In the genomic region with DNA sequence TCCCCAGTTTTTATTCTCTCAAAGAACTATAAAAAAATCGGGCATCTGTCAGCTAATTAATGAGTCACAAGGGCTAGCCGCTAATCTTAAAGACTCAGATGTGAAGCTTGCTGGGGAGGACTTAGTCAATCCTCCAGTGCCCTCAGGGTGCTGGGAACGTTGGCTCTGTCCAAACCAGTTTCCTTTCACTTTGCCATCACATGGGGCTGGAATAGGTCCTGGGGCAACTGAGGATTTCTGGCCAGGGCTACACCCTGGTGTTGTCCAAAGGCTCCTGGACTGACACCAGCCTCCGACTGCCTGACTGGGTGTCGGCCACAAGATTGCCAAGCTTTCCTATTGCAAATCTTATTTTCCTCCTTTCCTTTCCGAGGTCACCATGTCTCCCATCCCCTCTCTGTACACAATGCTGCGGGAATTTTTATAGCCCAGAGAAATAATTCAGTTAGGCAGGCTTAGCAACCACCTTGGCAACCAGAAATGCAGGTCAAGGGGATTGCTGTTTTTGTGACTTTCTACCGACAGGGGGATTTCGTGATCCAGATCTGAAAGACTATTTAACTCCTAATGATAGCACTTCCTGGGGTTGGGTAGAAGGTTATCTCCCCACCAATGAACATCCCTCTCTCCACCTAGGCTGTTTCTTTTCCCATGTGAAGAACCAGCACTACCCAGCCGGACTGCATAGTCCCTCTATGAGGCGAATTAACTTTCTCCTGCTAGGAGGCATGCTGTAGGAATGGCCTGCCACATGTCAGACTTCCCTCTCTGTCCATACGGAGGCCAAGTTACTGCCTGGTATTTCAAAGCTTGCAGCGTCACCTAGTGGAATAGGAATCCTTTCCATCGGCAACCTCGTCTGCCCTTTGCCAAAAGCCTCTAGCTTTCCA, we compare ENCODE assay signal across 10 cellular contexts. TPM values are rescaled to one million over a fixed set of nuclear protein-coding genes. Genes with fewer than 3 reads are reported as not detected.
DNase-seq lines count a peak whose midpoint lies in the region; ATAC-seq, FAIRE-seq and TF ChIP-seq lines count a peak whose summit lies in the region.
"Had no signal": no experiment of that assay in that cellular context is flagged by ENCODE, and none has a peak within 500 bp of the region (broad histone marks: within the 10 kb centered on the region; RNA-seq: fewer than 3 reads in every experiment).

No MANE protein-coding gene starts in this region.

- H3K36me3 Mint-ChIP-seq in CD8-positive, alpha-beta T cell: peaks cover 14% of the 10 kb centered on the region
- H3K36me3 Mint-ChIP-seq in activated naive CD4-positive, alpha-beta T cell treated with anti-CD3 and anti-CD28 coated beads, Interleukin-2, amount 10 ng/mL, durations not matched to agents 7 days and 5 days: peaks cover 12% of the 10 kb centered on the region

- H3K27me3 ChIP-seq in gastroesophageal sphincter: no peaks in the 10 kb centered on the region
- H3K27me3 ChIP-seq in skeletal muscle satellite cell (ENCODE audit: control insufficient read depth, insufficient read depth, low read length): no peaks in the 10 kb centered on the region
- H3K27me3 ChIP-seq in CD8-positive, alpha-beta T cell (ENCODE audit: insufficient read depth, low read length): no peaks in the 10 kb centered on the region
- H3K27me3 ChIP-seq: upper lobe of left lung had no signal

- no peak overlapping the region for H3K27ac Mint-ChIP-seq in CD8-positive, alpha-beta T cell
- no peak overlapping the region for H3K27ac Mint-ChIP-seq in activated naive CD4-positive, alpha-beta T cell treated with anti-CD3 and anti-CD28 coated beads, Interleukin-2, amount 10 ng/mL, durations not matched to agents 7 days and 5 days
- H3K27ac Mint-ChIP-seq: immature natural killer cell had no signal

- FAIRE-seq in H54 (lab: Jason Lieb, UNC): peak; percentile 64

- H3K4me2 ChIP-seq in skeletal muscle satellite cell (ENCODE audit: low read length): peak overlapping the region; percentile 75

- peak; percentile 76 to 84 (median 80) for TF ChIP-seq CTCF in gastroesophageal sphincter (IDR thresholded peaks at IDR 0.05)
- TF ChIP-seq CTCF in CD8-positive, alpha-beta T cell (IDR thresholded peaks at IDR 0.05): no peak

- H3K27ac ChIP-seq in gastroesophageal sphincter: peak overlapping the region; percentile 41 to 72 (median 62)
- no peak overlapping the region for H3K27ac ChIP-seq in CD8-positive, alpha-beta T cell (ENCODE audit: low read depth, low read length)
- H3K27ac ChIP-seq: upper lobe of left lung had no signal

- in situ Hi-C loops in SK-MEL-5 (cut with HindIII; ENCODE audit: low pct_unique_long_range_greater_than_20kb, low sequenced_read_pairs): loop anchor here (25.0 kb wide), 1 partner anchor 167 kb away; no protein-coding TSS in a partner anchor

- TF ChIP-seq POLR2A in H54 (IDR thresholded peaks at IDR 0.05; ENCODE audit: low read depth, low read length): no peak
- no peak for TF ChIP-seq POLR2A in gastroesophageal sphincter (IDR thresholded peaks at IDR 0.05)

- H3K9ac ChIP-seq in skeletal muscle satellite cell (ENCODE audit: low read depth, low read length): peak overlapping the region; percentile 67

- no peaks in the 10 kb centered on the region for H3K4me1 Mint-ChIP-seq in CD8-positive, alpha-beta T cell (ENCODE audit: low read depth)
- peaks cover 1% of the 10 kb centered on the region for H3K4me1 Mint-ChIP-seq in activated naive CD4-positive, alpha-beta T cell treated with anti-CD3 and anti-CD28 coated beads, Interleukin-2, amount 10 ng/mL, durations not matched to agents 7 days and 5 days
- H3K4me1 Mint-ChIP-seq: immature natural killer cell had no signal

- ATAC-seq in gastroesophageal sphincter (peak; percentile 77), HG03196 (IDR thresholded peaks at IDR 0.05; ENCODE audit: unreplicated experiment) (no peak)
- no peak for ATAC-seq in CD8-positive, alpha-beta T cell

- TF ChIP-seq EP300 in gastroesophageal sphincter (IDR thresholded peaks at IDR 0.05): no peak

- peaks cover 5% of the 10 kb centered on the region for H3K27me3 Mint-ChIP-seq in CD8-positive, alpha-beta T cell (ENCODE audit: low read depth)
- no peaks in the 10 kb centered on the region for H3K27me3 Mint-ChIP-seq in activated naive CD4-positive, alpha-beta T cell treated with anti-CD3 and anti-CD28 coated beads, Interleukin-2, amount 10 ng/mL, durations not matched to agents 7 days and 5 days

- peaks cover 0 to 7% (median 0%) of the 10 kb centered on the region in 3 donors for H3K9me3 ChIP-seq in gastroesophageal sphincter
- peaks cover 3% of the 10 kb centered on the region for H3K9me3 ChIP-seq in skeletal muscle satellite cell (replicated peaks; ENCODE audit: low read length)
- H3K9me3 ChIP-seq in CD8-positive, alpha-beta T cell (ENCODE audit: low read length): peaks cover 14% of the 10 kb centered on the region

- CTCF ChIA-PET in CD8-positive, alpha-beta T cell (lab: Charles Lee): no interaction called here
- CTCF ChIA-PET in activated naive CD4-positive, alpha-beta T cell treated with anti-CD3 and anti-CD28 coated beads, Interleukin-2, amount 10 ng/mL, durations not matched to agents 7 days and 5 days (lab: Charles Lee): no interaction called here

- H3K4me3 Mint-ChIP-seq in CD8-positive, alpha-beta T cell: no peak overlapping the region
- H3K4me3 Mint-ChIP-seq in activated naive CD4-positive, alpha-beta T cell treated with anti-CD3 and anti-CD28 coated beads, Interleukin-2, amount 10 ng/mL, durations not matched to agents 7 days and 5 days: no peak overlapping the region
- H3K4me3 Mint-ChIP-seq: immature natural killer cell had no signal

- H3K4me1 ChIP-seq in gastroesophageal sphincter (peaks cover 0 to 28% (median 3%) of the 10 kb centered on the region in 3 donors), skeletal muscle satellite cell (ENCODE audit: control insufficient read depth, insufficient read depth, low read length) (peaks cover 39% of the 10 kb centered on the region)
- no peaks in the 10 kb centered on the region for H3K4me1 ChIP-seq in CD8-positive, alpha-beta T cell (ENCODE audit: insufficient read depth, low read length)

- POLR2A ChIA-PET in CD8-positive, alpha-beta T cell (lab: Charles Lee): no interaction called here

- DNase-seq in H54 (ENCODE audit: insufficient read length, low spot score) (peak; percentile 36), SK-MEL-5 (ENCODE audit: low read depth, low spot score) (peak; percentile 85), cerebellum (ENCODE audit: low spot score) (no peak)
- no peak for DNase-seq in CD8-positive, alpha-beta T cell
- no peak for DNase-seq in activated naive CD4-positive, alpha-beta T cell treated with anti-CD3 and anti-CD28 coated beads, Interleukin-2, amount 10 ng/mL, durations not matched to agents 7 days and 5 days
- DNase-seq: immature natural killer cell, upper lobe of left lung had no signal

- WGBS in gastroesophageal sphincter (ENCODE audit: low coverage in 1 of 2), 2 donors: 27 to 41% methylated on average over 8 to 9 of the region's 15 CpGs

- H3K9me3 Mint-ChIP-seq in CD8-positive, alpha-beta T cell: peaks cover 24% of the 10 kb centered on the region
- H3K9me3 Mint-ChIP-seq in activated naive CD4-positive, alpha-beta T cell treated with anti-CD3 and anti-CD28 coated beads, Interleukin-2, amount 10 ng/mL, durations not matched to agents 7 days and 5 days: peaks cover 31% of the 10 kb centered on the region

- intact Hi-C loops in CD8-positive, alpha-beta T cell (cut with DNase I, micrococcal nuclease): no loop called here

- H3K36me3 ChIP-seq in gastroesophageal sphincter (no peaks in the 10 kb centered on the region), skeletal muscle satellite cell (ENCODE audit: insufficient read depth, low read length) (no peaks in the 10 kb centered on the region)
- no peaks in the 10 kb centered on the region for H3K36me3 ChIP-seq in CD8-positive, alpha-beta T cell (ENCODE audit: insufficient read depth, low read length)
- H3K36me3 ChIP-seq: upper lobe of left lung had no signal

- H3K4me3 ChIP-seq in gastroesophageal sphincter (peak overlapping the region; percentile 13 to 39), skeletal muscle satellite cell (ENCODE audit: low read length) (peak overlapping the region; percentile 60)
- H3K4me3 ChIP-seq in CD8-positive, alpha-beta T cell (ENCODE audit: low read depth, low read length): no peak overlapping the region
- H3K4me3 ChIP-seq: upper lobe of left lung had no signal

RNA-seq across cellular contexts. Expression of gene CTBS, which starts 29.9 kb away (rescaled TPM):
- total RNA-seq in SK-MEL-5 (2014; rRNA removed; shearing (Covaris generic)): 12.2 and 13.6 TPM in 2 replicates
- 29.4 and 36.2 TPM in 2 replicates for polyA plus RNA-seq in SK-MEL-5 (2015; cell fraction: cytosol; rRNA removed)
- polyA plus RNA-seq in SK-MEL-5 (2015; cell fraction: nucleus; rRNA removed): 12.5 and 13.7 TPM in 2 replicates
- total RNA-seq in gastroesophageal sphincter: 10 to 100 TPM in 3 of 4 donors, 1 to 10 TPM in 1; 6.9 to 17.0 (median 12.2) TPM
- total RNA-seq in skeletal muscle satellite cell (2012; rRNA removed): 7.6 and 8.5 TPM in 2 replicates
- total RNA-seq in CD8-positive, alpha-beta T cell: 10 to 100 TPM; 17.3 to 19.7 TPM
- total RNA-seq in cerebellum: 4.6 TPM

Comparison
In these comparisons a context has a peak if more than half of its experiments do, and no peak if none do; other contexts are left out.
1. DNase-seq: peak in H54 (single experiment) and SK-MEL-5 (single experiment); none in CD8-positive, alpha-beta T cell (0 of 7), cerebellum (single experiment) and activated naive CD4-positive, alpha-beta T cell treated with anti-CD3 and anti-CD28 coated beads, Interleukin-2, amount 10 ng/mL, durations not matched to agents 7 days and 5 days (single experiment).